ENCODE assay signal across 14 cellular contexts in genomic region chr3:62154457-62155148, GRCh38.
"Had no signal": no experiment of that assay in that cellular context is flagged by ENCODE, and none has a peak within 500 bp of the region (broad histone marks: within the 10 kb centered on the region; RNA-seq: fewer than 3 reads in every experiment).

No MANE protein-coding gene starts in this region.

- ATAC-seq: left lung; natural killer cell treated with Interleukin-12 subunit alpha and Interleukin-12 subunit beta and Interleukin-15 and Interleukin-18, amount 100 ng/mL, for 72 hours had no signal

- H3K27me3 ChIP-seq: cardiac muscle cell, hepatocyte, left lung, sigmoid colon, spleen, thyroid gland had no signal

- H3K4me3 ChIP-seq: cardiac muscle cell, hepatocyte, left lung, sigmoid colon, spleen, thyroid gland had no signal

- H3K79me2 ChIP-seq: hepatocyte had no signal

- H3K27ac ChIP-seq: cardiac muscle cell, hepatocyte, left lung, sigmoid colon, spleen, thyroid gland had no signal

- H2AFZ ChIP-seq: hepatocyte had no signal

- FAIRE-seq: urothelium cell line had no signal

- H3K9me3 ChIP-seq: left lung, sigmoid colon, spleen, thyroid gland had no signal

- H3K4me2 ChIP-seq: hepatocyte had no signal

- DNase-seq: activated CD4-positive, alpha-beta T cell treated with anti-CD3 and anti-CD28 coated beads, Interleukin-2, amount 50 U/mL, for 48 hours; activated naive CD4-positive, alpha-beta T cell treated with anti-CD3 and anti-CD28 coated beads, Interleukin-2, amount 10 ng/mL, durations not matched to agents 7 days and 5 days; erythroblast; islet precursor cell; left lung; mesendoderm; nucleus accumbens; sigmoid colon; spleen; thyroid gland had no signal

- H3K36me3 ChIP-seq: cardiac muscle cell, left lung, spleen, thyroid gland had no signal

- H3K4me1 ChIP-seq: left lung, thyroid gland had no signal
